ENCODE assay signal across 8 cellular contexts in the genomic region with DNA sequence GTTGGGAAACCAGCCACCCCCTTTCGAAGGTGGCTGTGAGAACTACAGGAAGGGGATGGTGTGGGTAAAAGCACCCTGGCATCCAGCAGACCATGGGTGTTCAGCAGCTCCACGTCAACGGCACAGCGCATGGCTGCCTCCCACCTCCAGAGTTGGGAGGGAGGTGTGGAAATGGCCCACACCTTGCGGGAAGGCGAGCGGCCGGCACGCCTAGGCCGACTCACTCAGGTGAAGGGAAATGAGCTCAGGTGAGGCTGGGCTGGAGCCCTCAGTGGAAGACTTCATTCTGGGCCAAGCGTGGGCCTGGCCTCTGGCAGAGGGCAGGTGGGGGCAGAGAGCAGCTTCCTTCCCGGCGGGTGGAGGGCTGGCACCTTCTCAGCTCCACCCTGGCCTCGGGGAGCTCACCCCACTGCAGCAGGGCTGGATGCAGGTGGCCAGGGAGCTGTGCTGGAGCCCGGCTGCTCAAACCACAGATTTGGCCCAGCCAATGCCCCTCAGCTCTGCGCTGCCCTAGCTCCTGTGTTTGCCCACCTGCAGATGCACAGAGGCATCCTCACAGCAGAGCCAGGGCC. TPM values are rescaled to one million over a fixed set of nuclear protein-coding genes. Genes with fewer than 3 reads are reported as not detected.
DNase-seq lines count a peak whose midpoint lies in the region; ATAC-seq and TF ChIP-seq lines count a peak whose summit lies in the region.

No MANE protein-coding gene starts in this region.

- no peak overlapping the region for H3K4me2 ChIP-seq in hepatocyte

- H3K4me1 ChIP-seq in hepatocyte (ENCODE audit: insufficient read depth), result peaks cover 23% of the 10 kb centered on the region
- H3K4me1 ChIP-seq in vagina, result peaks cover 87% of the 10 kb centered on the region

- H3K4me3 Mint-ChIP-seq in activated CD4-positive, alpha-beta T cell treated with anti-CD3 and anti-CD28 coated beads, Interleukin-2, amount 10 ng/mL, durations not matched to agents 7 days and 5 days, result peak overlapping the region; percentile 86

- no peaks in the 10 kb centered on the region for H3K9me3 Mint-ChIP-seq in activated CD4-positive, alpha-beta T cell treated with anti-CD3 and anti-CD28 coated beads, Interleukin-2, amount 10 ng/mL, durations not matched to agents 7 days and 5 days

- H3K27ac ChIP-seq in hepatocyte, result peak overlapping the region; percentile 59
- H3K27ac ChIP-seq in vagina, result peak overlapping the region; percentile 78

- intact Hi-C loops in vagina (cut with DNase I), result no loop called here

- H3K9me3 ChIP-seq in hepatocyte (ENCODE audit: low read depth) (no peaks in the 10 kb centered on the region), vagina (no peaks in the 10 kb centered on the region)

- peaks cover 78% of the 10 kb centered on the region for H3K4me1 Mint-ChIP-seq in activated CD4-positive, alpha-beta T cell treated with anti-CD3 and anti-CD28 coated beads, Interleukin-2, amount 10 ng/mL, durations not matched to agents 7 days and 5 days

- POLR2A ChIA-PET in activated CD4-positive, alpha-beta T cell treated with anti-CD3 and anti-CD28 coated beads, Interleukin-2, amount 10 ng/mL, durations not matched to agents 7 days and 5 days (lab: Charles Lee), result interaction anchor here (0.6 to 1.7 kb wide), 7 partner anchors 19 to 36 kb away, joined by 3 to 9 read pairs (median 4); no protein-coding TSS in a partner anchor

- TF ChIP-seq CTCF in GM12875 (IDR thresholded peaks at IDR 0.05; ENCODE audit: borderline replicate concordance, insufficient read depth, low read depth, low read length) (no peak), hepatocyte (IDR thresholded peaks at IDR 0.05; ENCODE audit: poor library complexity) (no peak), vagina (IDR thresholded peaks at IDR 0.05) (no peak)

- H3K36me3 ChIP-seq in hepatocyte (replicated peaks; ENCODE audit: insufficient read depth, low read depth), result no peaks in the 10 kb centered on the region
- H3K36me3 ChIP-seq in vagina, result no peaks in the 10 kb centered on the region

- H4K20me1 ChIP-seq in hepatocyte (ENCODE audit: insufficient read depth, poor library complexity, severe bottlenecking), result peaks cover 3% of the 10 kb centered on the region

- no peak for TF ChIP-seq POLR2A in vagina (IDR thresholded peaks at IDR 0.05)

- H3K4me3 ChIP-seq in GM12875 (ENCODE audit: low read depth, low read length), result peak overlapping the region; percentile 63
- no peak overlapping the region for H3K4me3 ChIP-seq in hepatocyte
- H3K4me3 ChIP-seq in vagina, result no peak overlapping the region

- H3K27ac Mint-ChIP-seq in activated CD4-positive, alpha-beta T cell treated with anti-CD3 and anti-CD28 coated beads, Interleukin-2, amount 10 ng/mL, durations not matched to agents 7 days and 5 days, result peak overlapping the region; percentile 100

- peaks cover 9% of the 10 kb centered on the region for H3K79me2 ChIP-seq in hepatocyte

- H3K27me3 Mint-ChIP-seq in activated CD4-positive, alpha-beta T cell treated with anti-CD3 and anti-CD28 coated beads, Interleukin-2, amount 10 ng/mL, durations not matched to agents 7 days and 5 days, result no peaks in the 10 kb centered on the region

- ATAC-seq in HG02981 (IDR thresholded peaks at IDR 0.05; ENCODE audit: unreplicated experiment) (peak; percentile 16), HG03039 (IDR thresholded peaks at IDR 0.05; ENCODE audit: unreplicated experiment) (no peak)

- H3K36me3 Mint-ChIP-seq in activated CD4-positive, alpha-beta T cell treated with anti-CD3 and anti-CD28 coated beads, Interleukin-2, amount 10 ng/mL, durations not matched to agents 7 days and 5 days (ENCODE audit: low read depth), result peaks cover 3% of the 10 kb centered on the region

- H3K9me2 ChIP-seq in hepatocyte (replicated peaks; ENCODE audit: insufficient read depth), result no peaks in the 10 kb centered on the region

- DNase-seq in activated CD4-positive, alpha-beta T cell treated with anti-CD3 and anti-CD28 coated beads, Interleukin-2, amount 10 ng/mL, durations not matched to agents 7 days and 5 days, result peak; percentile 42
- DNase-seq in hepatocyte (ENCODE audit: low spot score) (no peak), vagina (ENCODE audit: extremely low spot score in 2 of 2) (no peak), NCI-H226 (no peak), NCI-H748 (lab: John Stamatoyannopoulos, UW; ENCODE audit: unreplicated experiment) (no peak)

- no peak overlapping the region for H2AFZ ChIP-seq in hepatocyte

- CTCF ChIA-PET in activated CD4-positive, alpha-beta T cell treated with anti-CD3 and anti-CD28 coated beads, Interleukin-2, amount 10 ng/mL, durations not matched to agents 7 days and 5 days (lab: Charles Lee), result interaction anchor here (0.8 to 3.9 kb wide), 17 partner anchors 8 to 177 kb away, joined by 3 to 26 read pairs (median 4); partner anchors contain the start of gene ALDH4A1

- no peaks in the 10 kb centered on the region for H3K27me3 ChIP-seq in hepatocyte
- no peaks in the 10 kb centered on the region for H3K27me3 ChIP-seq in vagina

- 94% methylated on average over 16 of the region's 16 CpGs for WGBS in hepatocyte (ENCODE audit: low lambda C conversion rate, missing lambda C conversion rate)

RNA-seq across cellular contexts. Expression of gene ALDH4A1, which starts 24.8 kb away (rescaled TPM):
- total RNA-seq in activated CD4-positive, alpha-beta T cell treated with anti-CD3 and anti-CD28 coated beads, Interleukin-2, amount 10 ng/mL, durations not matched to agents 7 days and 5 days, result 1 to 10 TPM; 4.3 to 5.9 TPM
- total RNA-seq in hepatocyte, result 41.4 and 51.7 TPM in 2 replicates
- polyA plus RNA-seq in hepatocyte, result 32.4 and 49.1 TPM in 2 replicates
- total RNA-seq in vagina, result 39.5 TPM

RNA-seq across cellular contexts. Expression of gene IFFO2, which starts 29.3 kb away (rescaled TPM):
- 10 to 100 TPM; 20.4 to 21.7 TPM for total RNA-seq in activated CD4-positive, alpha-beta T cell treated with anti-CD3 and anti-CD28 coated beads, Interleukin-2, amount 10 ng/mL, durations not matched to agents 7 days and 5 days
- total RNA-seq in hepatocyte (7.2 and 8.1 TPM in 2 replicates), vagina (34.6 TPM)
- 0.78 and 0.85 TPM in 2 replicates for polyA plus RNA-seq in hepatocyte
